ENCODE assay signal across 8 cellular contexts in genomic region chr16:3171181-3171854, GRCh38.
DNase-seq lines count a peak whose midpoint lies in the region; ATAC-seq lines count a peak whose summit lies in the region.

No MANE protein-coding gene starts in this region.

- no peaks in the 10 kb centered on the region for H3K9me3 Mint-ChIP-seq in T-helper 1 cell treated with Interleukin-12 subunit alpha and Interleukin-12 subunit beta and Interleukin-4 antibody, amounts not matched to agents 30 μg/mL and 1 μg/mL, for 36 hours
- H3K9me3 Mint-ChIP-seq in effector memory CD8-positive, alpha-beta T cell: no peaks in the 10 kb centered on the region

- peak overlapping the region; percentile 82 for H3K27ac Mint-ChIP-seq in T-helper 1 cell treated with Interleukin-12 subunit alpha and Interleukin-12 subunit beta and Interleukin-4 antibody, amounts not matched to agents 30 μg/mL and 1 μg/mL, for 36 hours
- peak overlapping the region; percentile 79 to 92 for H3K27ac Mint-ChIP-seq in effector memory CD8-positive, alpha-beta T cell

- H3K27me3 Mint-ChIP-seq in T-helper 1 cell treated with Interleukin-12 subunit alpha and Interleukin-12 subunit beta and Interleukin-4 antibody, amounts not matched to agents 30 μg/mL and 1 μg/mL, for 36 hours (ENCODE audit: low read depth): peaks cover 67% of the 10 kb centered on the region
- H3K27me3 Mint-ChIP-seq in effector memory CD8-positive, alpha-beta T cell: peaks cover 22 to 44% of the 10 kb centered on the region in 2 donors

- peaks cover 4% of the 10 kb centered on the region for H3K36me3 Mint-ChIP-seq in T-helper 1 cell treated with Interleukin-12 subunit alpha and Interleukin-12 subunit beta and Interleukin-4 antibody, amounts not matched to agents 30 μg/mL and 1 μg/mL, for 36 hours (ENCODE audit: low read depth)
- peaks cover 20% of the 10 kb centered on the region for H3K36me3 Mint-ChIP-seq in effector memory CD8-positive, alpha-beta T cell (ENCODE audit: insufficient read depth)

- peak; percentile 40 for ATAC-seq in GM21447 (IDR thresholded peaks at IDR 0.05; ENCODE audit: unreplicated experiment)
- peak; percentile 82 for ATAC-seq in effector memory CD8-positive, alpha-beta T cell (replicated peaks)
- ATAC-seq in HG03521 (IDR thresholded peaks at IDR 0.05; ENCODE audit: unreplicated experiment): no peak
- ATAC-seq in GM18870 (IDR thresholded peaks at IDR 0.05; ENCODE audit: unreplicated experiment): no peak
- ATAC-seq in HG03469 (IDR thresholded peaks at IDR 0.05; ENCODE audit: unreplicated experiment): no peak

- peak overlapping the region; percentile 67 for H3K4me3 Mint-ChIP-seq in T-helper 1 cell treated with Interleukin-12 subunit alpha and Interleukin-12 subunit beta and Interleukin-4 antibody, amounts not matched to agents 30 μg/mL and 1 μg/mL, for 36 hours
- peak overlapping the region; percentile 84 to 87 for H3K4me3 Mint-ChIP-seq in effector memory CD8-positive, alpha-beta T cell

- peak; percentile 43 to 51 (median 47) for DNase-seq in effector memory CD8-positive, alpha-beta T cell
- peak; percentile 41 to 52 for DNase-seq in stimulated activated CD4-positive, alpha-beta T cell treated with anti-CD3 and anti-CD28 coated beads, Interleukin-1b, Interleukin-23, amount 100 ng/mL, for 4 hours (ENCODE audit: low read depth in 2 of 2)
- no peak for DNase-seq in GOT3 (lab: John Stamatoyannopoulos, UW)

- H3K4me1 Mint-ChIP-seq in T-helper 1 cell treated with Interleukin-12 subunit alpha and Interleukin-12 subunit beta and Interleukin-4 antibody, amounts not matched to agents 30 μg/mL and 1 μg/mL, for 36 hours (ENCODE audit: low read depth): peaks cover 23% of the 10 kb centered on the region
- H3K4me1 Mint-ChIP-seq in effector memory CD8-positive, alpha-beta T cell (ENCODE audit: low read depth in 2 of 2): peaks cover 24 to 27% of the 10 kb centered on the region in 2 donors

Comparison
In these comparisons a context has a peak if more than half of its experiments do, and no peak if none do; other contexts are left out.
1. ATAC-seq: peak in GM21447 (single experiment) and effector memory CD8-positive, alpha-beta T cell (single experiment); none in HG03521 (single experiment), GM18870 (single experiment) and HG03469 (single experiment).